ENCODE assay signal across 11 cellular contexts in the genomic region with DNA sequence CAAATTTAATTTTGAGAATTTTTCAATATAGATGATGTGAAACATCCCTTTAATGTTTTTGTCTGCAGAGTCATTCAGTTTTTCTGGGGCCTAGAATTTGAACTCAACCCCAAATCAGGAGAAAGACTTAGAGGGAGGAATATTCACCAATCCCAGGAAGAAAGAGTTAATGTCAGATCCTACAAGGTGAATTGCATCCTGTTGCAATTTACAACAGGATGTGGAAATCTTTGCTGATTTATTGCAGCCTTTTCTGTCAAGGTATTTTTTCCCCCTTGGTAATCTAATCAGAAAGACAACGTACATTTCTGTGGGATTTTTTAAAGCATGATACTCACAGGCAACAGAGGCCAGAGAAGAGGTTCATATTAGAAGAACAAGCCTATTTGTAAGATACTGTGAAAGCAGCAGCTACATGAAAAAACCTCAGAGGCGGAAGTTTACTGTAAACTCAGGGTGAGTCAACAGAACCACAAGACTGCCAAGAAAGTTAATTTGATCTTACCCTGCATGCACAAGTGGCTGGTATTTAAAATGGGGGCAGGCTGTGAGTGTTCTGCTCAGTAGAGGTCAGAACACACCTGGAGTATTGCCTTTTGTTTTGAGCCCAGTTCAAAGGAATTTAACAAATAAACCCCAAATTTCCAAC.
DNase-seq lines count a peak whose midpoint lies in the region; TF ChIP-seq lines count a peak whose summit lies in the region.
"Had no signal": no experiment of that assay in that cellular context is flagged by ENCODE, and none has a peak within 500 bp of the region (broad histone marks: within the 10 kb centered on the region; RNA-seq: fewer than 3 reads in every experiment).

No MANE protein-coding gene starts in this region.

- no peaks in the 10 kb centered on the region for H3K79me2 ChIP-seq in MM.1S (ENCODE audit: low read length)

- 0 out of 2 replicates have a peak, but pooled peaks cover 3% of the 10 kb centered on the region for H3K4me1 ChIP-seq in MM.1S (ENCODE audit: low read length)
- H3K4me1 ChIP-seq: esophagus muscularis mucosa had no signal

- no peaks in the 10 kb centered on the region for H3K36me3 Mint-ChIP-seq in nephron progenitor cell (ENCODE audit: low read depth)
- H3K36me3 Mint-ChIP-seq: IgD-negative memory B cell had no signal

- no peaks in the 10 kb centered on the region for H3K27me3 ChIP-seq in MM.1S (replicated peaks; ENCODE audit: insufficient read depth, low read length)
- H3K27me3 ChIP-seq: esophagus muscularis mucosa had no signal

- H3K4me3 Mint-ChIP-seq in nephron progenitor cell = no peak overlapping the region
- H3K4me3 Mint-ChIP-seq: HFFc6, IgD-negative memory B cell had no signal

- H2AFZ ChIP-seq in MM.1S (ENCODE audit: low read length) = no peak overlapping the region

- DNase-seq in NCI-H2171 treated with DMSO at 0.1 percent for 48 hours (lab: John Stamatoyannopoulos, UW) (peak; percentile 12), NCI-H2171 (lab: John Stamatoyannopoulos, UW) (no peak), MM.1S (peak; percentile 41), astrocyte of the cerebellum (ENCODE audit: low read depth) (peak; percentile 31), nephron progenitor cell (no peak), T1000 (lab: John Stamatoyannopoulos, UW) (no peak), GM03348 (ENCODE audit: low spot score) (no peak), KBM-7 (no peak)
- DNase-seq: HFFc6 had no signal

- H3K9me3 Mint-ChIP-seq in nephron progenitor cell = peaks cover 4% of the 10 kb centered on the region

- H3K4me1 Mint-ChIP-seq in nephron progenitor cell = peaks cover 25% of the 10 kb centered on the region

- peak overlapping the region; percentile 37 for H3K27ac Mint-ChIP-seq in nephron progenitor cell
- H3K27ac Mint-ChIP-seq: HFFc6 had no signal

- no peak overlapping the region for H3K4me2 ChIP-seq in MM.1S (ENCODE audit: low read depth, low read length)

- H3K27me3 Mint-ChIP-seq in nephron progenitor cell (ENCODE audit: low read depth, poor library complexity) = peaks cover 3% of the 10 kb centered on the region
- H3K27me3 Mint-ChIP-seq: IgD-negative memory B cell had no signal

- H3K9me3 ChIP-seq in MM.1S (replicated peaks; ENCODE audit: insufficient read depth, low read length) = no peaks in the 10 kb centered on the region
- H3K9me3 ChIP-seq: esophagus muscularis mucosa had no signal

- no peaks in the 10 kb centered on the region for H3K36me3 ChIP-seq in MM.1S (replicated peaks; ENCODE audit: insufficient read depth, low read length)
- H3K36me3 ChIP-seq: esophagus muscularis mucosa had no signal

- H3K9ac ChIP-seq in MM.1S (ENCODE audit: low read length) = no peak overlapping the region

- no peaks in the 10 kb centered on the region for H4K20me1 ChIP-seq in MM.1S (ENCODE audit: insufficient read depth, low read length)

- TF ChIP-seq CTCF in MM.1S (IDR thresholded peaks at IDR 0.05; ENCODE audit: low read length) (no peak), astrocyte of the cerebellum (IDR thresholded peaks at IDR 0.05; ENCODE audit: low read depth, low read length, missing control alignments) (no peak), nephron progenitor cell (IDR thresholded peaks at IDR 0.05) (no peak)

- no peaks in the 10 kb centered on the region for H3F3A ChIP-seq in MM.1S (ENCODE audit: insufficient read depth, low read length)

- H3K9me2 ChIP-seq in MM.1S (replicated peaks; ENCODE audit: insufficient read depth, low read length) = no peaks in the 10 kb centered on the region

- no peak overlapping the region for H3K4me3 ChIP-seq in MM.1S (ENCODE audit: low read length)
- no peak overlapping the region for H3K4me3 ChIP-seq in astrocyte of the cerebellum (ENCODE audit: low read depth, low read length)
- H3K4me3 ChIP-seq: esophagus muscularis mucosa had no signal

- in situ Hi-C loops in astrocyte of the cerebellum (cut with HindIII; ENCODE audit: low sequenced_read_pairs) (no loop called here), KBM-7 (cut with MboI; ENCODE audit: low pct_unique_long_range_greater_than_20kb, low sequenced_read_pairs) (no loop called here)

- H3K27ac ChIP-seq in MM.1S (ENCODE audit: low read length) = no peak overlapping the region
- H3K27ac ChIP-seq: esophagus muscularis mucosa had no signal

Comparison
In these comparisons a context has a peak if more than half of its experiments do, and no peak if none do; other contexts are left out.
1. DNase-seq: peak in NCI-H2171 treated with DMSO at 0.1 percent for 48 hours (single experiment), MM.1S (single experiment) and astrocyte of the cerebellum (single experiment); none in NCI-H2171 (single experiment), nephron progenitor cell (single experiment), T1000 (single experiment), GM03348 (single experiment) and KBM-7 (single experiment).